8 cellular contexts compared by ENCODE assay signal in genomic region chr9:35756743-35757526, GRCh38. TPM values are rescaled to one million over a fixed set of nuclear protein-coding genes. Genes with fewer than 3 reads are reported as not detected.
A peak's percentile ranks its signal among the peaks of the same experiment; 100 is the strongest.
DNase-seq lines count a peak whose midpoint lies in the region; ATAC-seq and TF ChIP-seq lines count a peak whose summit lies in the region.

No MANE protein-coding gene starts in this region.

- peak overlapping the region; percentile 77 for H3K4me3 ChIP-seq in GM08714 (ENCODE audit: low read length)
- H3K4me3 ChIP-seq in HAP-1: peak overlapping the region; percentile 69
- peak overlapping the region; percentile 86 to 89 for H3K4me3 ChIP-seq in duodenal mucosa (ENCODE audit: low read depth in 1 of 2, low read length in 2 of 2)
- H3K4me3 ChIP-seq in lung: peak overlapping the region; percentile 30

- in situ Hi-C loops in HAP-1 (cut with MboI; ENCODE audit: low sequenced_read_pairs): no loop called here

- WGBS in lung, 2 donors: 1% methylated on average over 49 to 53 of the region's 53 CpGs

- DNase-seq in HAP-1 (ENCODE audit: low spot score in 2 of 2) (peak; percentile 41 to 65), NCI-H146 (lab: John Stamatoyannopoulos, UW) (peak; percentile 83), lung (ENCODE audit: low spot score) (peak; percentile 77), 8988T (no peak)
- DNase-seq in stimulated activated CD8-positive, alpha-beta memory T cell treated with anti-CD3 and anti-CD28 coated beads, Interleukin-15, amount 100 ng/mL, for 24 hours (ENCODE audit: low read depth): peak; percentile 22

- no peaks in the 10 kb centered on the region for H3K27me3 ChIP-seq in HAP-1 (ENCODE audit: low read depth)
- H3K27me3 ChIP-seq in duodenal mucosa (ENCODE audit: control insufficient read depth in 1 of 2, insufficient read depth in 2 of 2, low read length in 2 of 2): no peaks in the 10 kb centered on the region
- H3K27me3 ChIP-seq in lung (ENCODE audit: control insufficient read depth, insufficient read depth): no peaks in the 10 kb centered on the region

- H3K27ac ChIP-seq in duodenal mucosa (ENCODE audit: low read depth, low read length): peak overlapping the region; percentile 81
- peak overlapping the region; percentile 65 to 91 for H3K27ac ChIP-seq in lung (ENCODE audit: low read depth in 1 of 2, low read length in 1 of 2)

- H3K4me1 ChIP-seq in HAP-1 (peaks cover 29% of the 10 kb centered on the region), duodenal mucosa (ENCODE audit: control insufficient read depth in 1 of 2, insufficient read depth in 2 of 2, low read length in 2 of 2) (peaks cover 18 to 19% of the 10 kb centered on the region in 2 donors), lung (ENCODE audit: control insufficient read depth in 2 of 2, insufficient read depth in 2 of 2, low read length in 2 of 2) (peaks cover 0 to 14% of the 10 kb centered on the region in 2 donors)

- peak; percentile 82 to 88 for ATAC-seq in activated CD4-positive, CD25-positive, alpha-beta regulatory T cell treated with anti-CD3 and anti-CD28 coated beads, Interleukin-2, amount 50 U/mL, for 24 hours
- ATAC-seq in lung (ENCODE audit: insufficient read depth, low FRiP score): peak; percentile 82

- H3K9me3 ChIP-seq in HAP-1 (no peaks in the 10 kb centered on the region), duodenal mucosa (ENCODE audit: control insufficient read depth in 1 of 2, low read length in 2 of 2) (no peaks in the 10 kb centered on the region), lung (ENCODE audit: control insufficient read depth in 2 of 2, insufficient read depth in 1 of 2, low read length in 1 of 2) (no peaks in the 10 kb centered on the region)

- H3K36me3 ChIP-seq in HAP-1 (replicated peaks) (peaks cover 29% of the 10 kb centered on the region), duodenal mucosa (ENCODE audit: control insufficient read depth in 1 of 2, insufficient read depth in 2 of 2, low read length in 2 of 2) (peaks cover 23 to 25% of the 10 kb centered on the region in 2 donors), lung (ENCODE audit: control insufficient read depth in 2 of 2, insufficient read depth in 2 of 2, low read length in 2 of 2) (peaks cover 10 to 25% of the 10 kb centered on the region in 2 donors)

- peak overlapping the region; percentile 61 to 84 for H3K9ac ChIP-seq in duodenal mucosa (ENCODE audit: low read depth in 1 of 2, low read length in 2 of 2)

- no peak for TF ChIP-seq CTCF in lung (IDR thresholded peaks at IDR 0.05; ENCODE audit: control extremely low read depth, extremely low read depth)

RNA-seq across cellular contexts. Expression of gene MSMP, which starts 2.9 kb away (rescaled TPM):
- total RNA-seq in lung: 1 to 10 TPM in 1 of 2 donors, not detected in 1; 1.6 TPM
- polyA plus RNA-seq in lung: 1 to 10 TPM in 1 of 2 donors, under 1 TPM in 1; 0.62 to 1.2 TPM

RNA-seq across cellular contexts. Expression of gene RGP1, which starts 7.8 kb away (rescaled TPM):
- total RNA-seq in lung: 10 to 100 TPM; 13.0 to 33.2 TPM
- 10 to 100 TPM; 11.7 to 12.9 TPM for polyA plus RNA-seq in lung

RNA-seq across cellular contexts. Expression of gene GBA2, which starts 7.9 kb away (rescaled TPM):
- total RNA-seq in lung: 10 to 100 TPM; 42.4 to 78.7 TPM
- polyA plus RNA-seq in lung: 10 to 100 TPM; 44.2 to 48.2 TPM

RNA-seq across cellular contexts. Expression of gene CREB3, which starts 24.5 kb away (rescaled TPM):
- 10 to 100 TPM; 25.1 to 43.3 TPM for total RNA-seq in lung
- 10 to 100 TPM; 38.7 to 39.0 TPM for polyA plus RNA-seq in lung

RNA-seq across cellular contexts. Expression of gene TLN1, which starts 24.9 kb away (rescaled TPM):
- total RNA-seq in lung: 100 to 1,000 TPM; 206 to 501 TPM
- 100 to 1,000 TPM in 1 of 2 donors, 10 to 100 TPM in 1; 71.5 to 319 TPM for polyA plus RNA-seq in lung

Comparison
In these comparisons a context has a peak if more than half of its experiments do, and no peak if none do; other contexts are left out.
1. H3K4me3 ChIP-seq: peak in every context shown above with its lines; median percentile 88 in duodenal mucosa; 77 in GM08714; 69 in HAP-1; 30 in lung.